Comparison of ENCODE assay signal across 21 cellular contexts in the genomic region with DNA sequence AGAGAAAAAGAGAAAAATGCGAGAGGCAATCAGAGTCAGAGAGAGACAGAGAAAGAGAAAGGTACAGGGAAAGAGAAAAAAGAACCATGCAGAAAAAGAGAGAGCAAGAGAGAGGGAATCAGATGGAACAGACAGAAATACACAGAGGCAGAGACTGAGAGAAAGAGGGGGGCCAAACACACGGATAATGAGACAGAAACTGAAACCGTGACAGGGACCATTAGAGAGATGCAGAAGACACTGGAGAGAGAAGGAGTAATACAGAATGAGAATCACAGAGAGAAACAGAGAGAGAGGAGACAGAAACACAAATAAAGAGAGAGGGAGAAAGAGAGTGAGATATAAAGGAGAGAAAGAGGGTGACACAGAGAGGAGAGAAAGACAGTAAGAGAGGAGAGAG.
"Had no signal": no experiment of that assay in that cellular context is flagged by ENCODE, and none has a peak within 500 bp of the region (broad histone marks: within the 10 kb centered on the region; RNA-seq: fewer than 3 reads in every experiment).

No MANE protein-coding gene starts in this region.

- DNase-seq: activated CD4-positive, alpha-beta memory T cell treated with anti-CD3 and anti-CD28 coated beads, Interleukin-2, amount 10 ng/mL, durations not matched to agents 7 days and 5 days; activated CD4-positive, alpha-beta T cell treated with anti-CD3 and anti-CD28 coated beads for 1 hour; activated CD8-positive, alpha-beta memory T cell treated with anti-CD3 and anti-CD28 coated beads, Interleukin-2, amount 50 U/mL, for 48 hours; amygdala; dermis blood vessel endothelial cell; effector memory CD4-positive, alpha-beta T cell; esophagus squamous epithelium; heart right ventricle; left ventricle myocardium superior; mucosa of descending colon; naive B cell; SJCRH30; stimulated activated CD4-positive, alpha-beta T cell treated with anti-CD3 and anti-CD28 coated beads, Interleukin-12 subunit alpha, Interleukin-12 subunit beta, amount 100 ng/mL, for 4 hours; stimulated activated CD4-positive, alpha-beta T cell treated with anti-CD3 and anti-CD28 coated beads, Interleukin-1b, Interleukin-23, amount 100 ng/mL, for 48 hours; stimulated activated CD8-positive, alpha-beta memory T cell treated with anti-CD3 and anti-CD28 coated beads, Interleukin-4, amount 100 ng/mL, for 48 hours; stimulated activated naive CD4-positive, alpha-beta T cell treated with Interleukin-2 at 50 U/mL for 16 hours; upper lobe of left lung; WERI-Rb-1 had no signal

- H3K27me3 Mint-ChIP-seq: activated CD4-positive, alpha-beta memory T cell treated with anti-CD3 and anti-CD28 coated beads, Interleukin-2, amount 10 ng/mL, durations not matched to agents 7 days and 5 days; activated naive CD4-positive, alpha-beta T cell treated with anti-CD3 and anti-CD28 coated beads, Interleukin-2, amount 50 U/mL, for 24 hours had no signal

- H3K27ac Mint-ChIP-seq: activated CD4-positive, alpha-beta memory T cell treated with anti-CD3 and anti-CD28 coated beads, Interleukin-2, amount 10 ng/mL, durations not matched to agents 7 days and 5 days; activated naive CD4-positive, alpha-beta T cell treated with anti-CD3 and anti-CD28 coated beads, Interleukin-2, amount 50 U/mL, for 24 hours; memory B cell; T-helper 1 cell treated with Interleukin-12 subunit alpha and Interleukin-12 subunit beta and Interleukin-4 antibody, amounts not matched to agents 30 μg/mL and 1 μg/mL, for 36 hours had no signal

- H3K4me3 Mint-ChIP-seq: activated CD4-positive, alpha-beta memory T cell treated with anti-CD3 and anti-CD28 coated beads, Interleukin-2, amount 10 ng/mL, durations not matched to agents 7 days and 5 days; activated naive CD4-positive, alpha-beta T cell treated with anti-CD3 and anti-CD28 coated beads, Interleukin-2, amount 50 U/mL, for 24 hours; memory B cell; naive B cell; T-helper 1 cell treated with Interleukin-12 subunit alpha and Interleukin-12 subunit beta and Interleukin-4 antibody, amounts not matched to agents 30 μg/mL and 1 μg/mL, for 36 hours had no signal

- ATAC-seq: heart right ventricle, left ventricle myocardium superior, mucosa of descending colon had no signal

- H3K9me3 Mint-ChIP-seq: activated naive CD4-positive, alpha-beta T cell treated with anti-CD3 and anti-CD28 coated beads, Interleukin-2, amount 50 U/mL, for 24 hours; naive B cell had no signal

- H3K36me3 Mint-ChIP-seq: activated naive CD4-positive, alpha-beta T cell treated with anti-CD3 and anti-CD28 coated beads, Interleukin-2, amount 50 U/mL, for 24 hours; memory B cell; naive B cell had no signal
